Comparison of ENCODE assay signal across 2 cellular contexts in the genomic region with DNA sequence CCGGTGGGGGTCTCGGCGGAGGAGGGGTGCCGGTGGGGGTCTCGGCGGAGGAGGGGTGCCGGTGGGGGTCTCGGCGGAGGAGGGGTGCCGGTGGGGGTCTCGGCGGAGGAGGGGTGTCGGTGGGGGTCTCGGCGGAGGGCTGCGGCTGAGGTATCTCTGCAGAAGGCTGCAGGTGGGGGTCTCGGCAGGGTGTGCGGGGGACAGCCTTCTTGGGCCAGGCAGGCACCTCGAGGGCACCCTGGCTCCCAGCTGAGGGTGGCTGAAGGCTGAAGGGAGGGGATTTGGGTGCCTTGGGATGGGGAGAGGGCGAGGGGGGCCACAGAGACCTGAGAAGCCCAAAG. TPM values are rescaled to one million over a fixed set of nuclear protein-coding genes. Genes with fewer than 3 reads are reported as not detected.
"Had no signal": no experiment of that assay in that cellular context is flagged by ENCODE, and none has a peak within 500 bp of the region (broad histone marks: within the 10 kb centered on the region; RNA-seq: fewer than 3 reads in every experiment).

No MANE protein-coding gene starts in this region.

RNA-seq across cellular contexts. Expression of a gene that starts 45.7 kb away (rescaled TPM):
- total RNA-seq: activated CD4-positive, alpha-beta T cell treated with anti-CD3 and anti-CD28 coated beads, Interleukin-2, amount 10 ng/mL, durations not matched to agents 7 days and 5 days; bronchial epithelial cell had no signal
